14 cellular contexts compared by ENCODE assay signal in genomic region chr15:42057744-42058646, GRCh38. TPM values are rescaled to one million over a fixed set of nuclear protein-coding genes. Genes with fewer than 3 reads are reported as not detected.
DNase-seq lines count a peak whose midpoint lies in the region; ATAC-seq and TF ChIP-seq lines count a peak whose summit lies in the region.
"Had no signal": no experiment of that assay in that cellular context is flagged by ENCODE, and none has a peak within 500 bp of the region (broad histone marks: within the 10 kb centered on the region; RNA-seq: fewer than 3 reads in every experiment).

No MANE protein-coding gene starts in this region.

- peaks cover 13% of the 10 kb centered on the region; the same call in 1 of the 2 replicates for H3F3A ChIP-seq in PC-9 (ENCODE audit: insufficient read depth, low read depth)

- H4K20me1 ChIP-seq in PC-9 (ENCODE audit: insufficient read depth), result no peaks in the 10 kb centered on the region
- H4K20me1 ChIP-seq in fibroblast of lung (ENCODE audit: control insufficient read depth, extremely low read depth, insufficient read depth, low read length), result no peaks in the 10 kb centered on the region
- no peaks in the 10 kb centered on the region for H4K20me1 ChIP-seq in osteoblast (ENCODE audit: insufficient read depth, low read length)

- peak overlapping the region; percentile 77 for H3K4me2 ChIP-seq in PC-9
- H3K4me2 ChIP-seq in fibroblast of lung (ENCODE audit: extremely low read depth, insufficient read depth, low read length), result peak overlapping the region; percentile 23
- peak overlapping the region; percentile 73 for H3K4me2 ChIP-seq in osteoblast (ENCODE audit: insufficient read depth, low read length)

- no peak overlapping the region for H3K9ac ChIP-seq in fibroblast of lung (ENCODE audit: insufficient read depth, low read length)
- H3K9ac ChIP-seq: neural progenitor cell had no signal

- POLR2A ChIA-PET in CD4-positive, alpha-beta memory T cell (lab: Charles Lee; ENCODE audit: partially characterized antibody), result no interaction called here
- POLR2A ChIA-PET in PC-9 (lab: Charles Lee; ENCODE audit: unreplicated experiment), result interaction anchor here (0.7 to 1.0 kb wide), 3 partner anchors 11 to 514 kb away, joined by 3 to 4 read pairs (median 3); partner anchors contain the start of gene RPAP1

- no peaks in the 10 kb centered on the region for H3K36me3 ChIP-seq in CD4-positive, alpha-beta memory T cell (ENCODE audit: insufficient read depth, low read length)
- H3K36me3 ChIP-seq in PC-9 (ENCODE audit: low read depth), result no peaks in the 10 kb centered on the region
- H3K36me3 ChIP-seq in fibroblast of lung (ENCODE audit: control insufficient read depth, insufficient read depth, low read length), result no peaks in the 10 kb centered on the region
- no peaks in the 10 kb centered on the region for H3K36me3 ChIP-seq in osteoblast (ENCODE audit: insufficient read depth, low read length)
- H3K36me3 ChIP-seq: neural progenitor cell had no signal

- H3K79me2 ChIP-seq in PC-9 (ENCODE audit: low read depth), result no peaks in the 10 kb centered on the region
- no peaks in the 10 kb centered on the region for H3K79me2 ChIP-seq in fibroblast of lung (ENCODE audit: control insufficient read depth, insufficient read depth, low read length)
- H3K79me2 ChIP-seq in osteoblast (ENCODE audit: insufficient read depth, low read length), result no peaks in the 10 kb centered on the region

- H3K9me2 ChIP-seq in PC-9 (ENCODE audit: insufficient read depth), result no peaks in the 10 kb centered on the region

- H3K27me3 Mint-ChIP-seq in CD4-positive, alpha-beta memory T cell, result peaks cover 14 to 22% of the 10 kb centered on the region in 2 donors

- peak overlapping the region in 1 of 8 donors; percentile 46 for H3K4me3 Mint-ChIP-seq in CD4-positive, alpha-beta memory T cell

- BruUV-seq in PC-9 (replicated peaks; lab: Mats Ljungman, UMichigan), result TSS peak; percentile 95

- H2AFZ ChIP-seq in PC-9, result peak overlapping the region; percentile 80; the same call in 1 of the 2 replicates
- H2AFZ ChIP-seq in fibroblast of lung (ENCODE audit: low read length), result no peak overlapping the region
- no peak overlapping the region for H2AFZ ChIP-seq in osteoblast (ENCODE audit: low read length)

- no peak for DNase-seq in CD4-positive, alpha-beta memory T cell
- DNase-seq in PC-9, result peak; percentile 29 to 62
- no peak for DNase-seq in fibroblast of lung (ENCODE audit: low read depth in 2 of 2)
- no peak for DNase-seq in osteoblast (ENCODE audit: insufficient read length, low spot score, missing footprints)
- DNase-seq in NCI-H2171 (lab: John Stamatoyannopoulos, UW), result no peak
- DNase-seq in T-helper 9 cell, result no peak
- no peak for DNase-seq in NCI-H526 treated with DMSO at 0.1 percent for 48 hours (lab: John Stamatoyannopoulos, UW)
- DNase-seq: GF-D8 had no signal

- H3K9me3 ChIP-seq in CD4-positive, alpha-beta memory T cell (ENCODE audit: control insufficient read depth in 1 of 2, low read length in 2 of 2), result no peaks in the 10 kb centered on the region
- H3K9me3 ChIP-seq in PC-9 (ENCODE audit: insufficient read depth, low read depth) (no peaks in the 10 kb centered on the region), fibroblast of lung (ENCODE audit: control insufficient read depth, insufficient read depth, low read depth, low read length) (no peaks in the 10 kb centered on the region), osteoblast (ENCODE audit: low read depth, low read length) (no peaks in the 10 kb centered on the region)

- peak overlapping the region; percentile 28 to 91 (median 68) for H3K27ac Mint-ChIP-seq in CD4-positive, alpha-beta memory T cell
- H3K27ac Mint-ChIP-seq: activated naive CD8-positive, alpha-beta T cell treated with anti-CD3 and anti-CD28 coated beads for 36 hours; neural progenitor cell; T-helper 1 cell treated with Interleukin-12 subunit alpha and Interleukin-12 subunit beta and Interleukin-4 antibody, amounts not matched to agents 30 μg/mL and 1 μg/mL, for 36 hours had no signal

- CTCF ChIA-PET in CD4-positive, alpha-beta memory T cell (lab: Charles Lee; ENCODE audit: partially characterized antibody), result interaction anchor here (1.0 to 3.7 kb wide), 9 partner anchors 13 to 285 kb away, joined by 3 to 21 read pairs (median 4); partner anchors contain the start of gene MAPKBP1
- CTCF ChIA-PET in PC-9 (lab: Charles Lee), result interaction anchor here (0.8 to 1.4 kb wide), 4 partner anchors 11 to 68 kb away, joined by 3 to 6 read pairs (median 4); no protein-coding TSS in a partner anchor

- intact Hi-C loops in CD4-positive, alpha-beta memory T cell (cut with micrococcal nuclease), result loop anchor here (2.0 kb wide), 1 partner anchor 501 kb away; no protein-coding TSS in a partner anchor
- intact Hi-C loops in PC-9 (cut with micrococcal nuclease; ENCODE audit: unreplicated experiment), result loop anchor here (1.0 to 10.0 kb wide), 4 partner anchors 69 to 283 kb away; partner anchors contain the start of gene MAPKBP1

- no peaks in the 10 kb centered on the region for H3K27me3 ChIP-seq in CD4-positive, alpha-beta memory T cell (ENCODE audit: insufficient read depth, low read length)
- H3K27me3 ChIP-seq in PC-9 (ENCODE audit: insufficient read depth, low read depth) (no peaks in the 10 kb centered on the region), fibroblast of lung (ENCODE audit: control insufficient read depth, insufficient read depth, low read length) (peaks cover 12% of the 10 kb centered on the region), osteoblast (ENCODE audit: insufficient read depth, low read length) (peaks cover 48% of the 10 kb centered on the region)

- TF ChIP-seq CTCF in PC-9 (conservative IDR thresholded peaks at IDR 0.05) (no peak), fibroblast of lung (conservative IDR thresholded peaks at IDR 0.05 in 1 of 2, IDR thresholded peaks at IDR 0.05 in 1 of 2; ENCODE audit: low read depth in 1 of 2, low read length in 2 of 2) (no peak), osteoblast (IDR thresholded peaks at IDR 0.05; ENCODE audit: extremely low read depth, low read depth, low read length) (no peak)

- H3K4me3 ChIP-seq in CD4-positive, alpha-beta memory T cell (ENCODE audit: low read length in 2 of 2), result no peak overlapping the region
- H3K4me3 ChIP-seq in PC-9 (peak overlapping the region; percentile 58; the same call in 1 of the 2 replicates), fibroblast of lung (replicated peaks in 1 of 4; ENCODE audit: control extremely low read depth in 1 of 4, insufficient read depth in 1 of 4, low read depth in 3 of 4, low read length in 4 of 4) (no peak overlapping the region), osteoblast (ENCODE audit: insufficient read depth, low read length) (no peak overlapping the region)

- no peak overlapping the region for H3K27ac ChIP-seq in CD4-positive, alpha-beta memory T cell (ENCODE audit: low read depth, low read length)
- peak overlapping the region; percentile 86 for H3K27ac ChIP-seq in PC-9
- no peak overlapping the region for H3K27ac ChIP-seq in fibroblast of lung (ENCODE audit: insufficient read depth, low read length)
- H3K27ac ChIP-seq in osteoblast (ENCODE audit: low read depth, low read length), result no peak overlapping the region
- H3K27ac ChIP-seq: neural progenitor cell had no signal

- no peak for ATAC-seq in GM21360 (IDR thresholded peaks at IDR 0.05; ENCODE audit: unreplicated experiment)

- H3K4me1 Mint-ChIP-seq in CD4-positive, alpha-beta memory T cell, result peaks cover 2 to 26% (median 8%) of the 10 kb centered on the region in 4 donors

- H3K9me3 Mint-ChIP-seq in CD4-positive, alpha-beta memory T cell, result no peaks in the 10 kb centered on the region
- H3K9me3 Mint-ChIP-seq: activated naive CD8-positive, alpha-beta T cell treated with anti-CD3 and anti-CD28 coated beads for 36 hours; neural progenitor cell; T-helper 1 cell treated with Interleukin-12 subunit alpha and Interleukin-12 subunit beta and Interleukin-4 antibody, amounts not matched to agents 30 μg/mL and 1 μg/mL, for 36 hours had no signal

- peaks cover 13% of the 10 kb centered on the region for H3K4me1 ChIP-seq in CD4-positive, alpha-beta memory T cell (ENCODE audit: insufficient read depth, low read length)
- H3K4me1 ChIP-seq in PC-9 (replicated peaks; ENCODE audit: insufficient read depth) (peaks cover 13% of the 10 kb centered on the region), fibroblast of lung (ENCODE audit: control insufficient read depth, extremely low read depth, insufficient read depth, low read length) (peaks cover 5% of the 10 kb centered on the region), osteoblast (ENCODE audit: insufficient read depth, low read length) (peaks cover 9% of the 10 kb centered on the region)
- H3K4me1 ChIP-seq: neural progenitor cell had no signal

- H3K36me3 Mint-ChIP-seq in CD4-positive, alpha-beta memory T cell, result no peaks in the 10 kb centered on the region
- H3K36me3 Mint-ChIP-seq: activated naive CD8-positive, alpha-beta T cell treated with anti-CD3 and anti-CD28 coated beads for 36 hours; neural progenitor cell had no signal

RNA-seq across cellular contexts. Expression of gene PLA2G4D, which starts 36.4 kb away (rescaled TPM):
- total RNA-seq in CD4-positive, alpha-beta memory T cell, result not detected
- polyA plus RNA-seq in CD4-positive, alpha-beta memory T cell, result not detected
- total RNA-seq in PC-9 (2021) (0.90 and 1.4 TPM in 2 replicates), fibroblast of lung (not detected in 2 replicates), osteoblast (not detected in 2 replicates)
- not detected in 2 replicates for polyA plus RNA-seq in fibroblast of lung
- not detected in 2 replicates for polyA plus RNA-seq in fibroblast of lung (2012)
- not detected in 2 replicates for polyA minus RNA-seq in fibroblast of lung (ENCODE audit: low replicate concordance)
- total RNA-seq: activated CD8-positive, alpha-beta memory T cell treated with anti-CD3 and anti-CD28 coated beads for 36 hours; activated naive CD8-positive, alpha-beta T cell treated with anti-CD3 and anti-CD28 coated beads for 36 hours had no signal
- polyA plus RNA-seq: BJ had no signal

RNA-seq across cellular contexts. Expression of gene PLA2G4E, which starts 37.2 kb away (rescaled TPM):
- not detected for total RNA-seq in CD4-positive, alpha-beta memory T cell
- polyA plus RNA-seq in CD4-positive, alpha-beta memory T cell, result not detected
- total RNA-seq in PC-9 (2021) (not detected in 2 replicates), fibroblast of lung (not detected in 2 replicates), osteoblast (not detected in 2 replicates)
- not detected in 2 replicates for polyA plus RNA-seq in fibroblast of lung
- not detected in 2 replicates for polyA plus RNA-seq in fibroblast of lung (2012)
- polyA minus RNA-seq in fibroblast of lung (ENCODE audit: low replicate concordance), result not detected in 2 replicates
- total RNA-seq: activated CD8-positive, alpha-beta memory T cell treated with anti-CD3 and anti-CD28 coated beads for 36 hours; activated naive CD8-positive, alpha-beta T cell treated with anti-CD3 and anti-CD28 coated beads for 36 hours had no signal
- polyA plus RNA-seq: BJ had no signal

Comparison
In these comparisons a context has a peak if more than half of its experiments do, and no peak if none do; other contexts are left out.
1. DNase-seq: peak in PC-9 (2 of 2); none in CD4-positive, alpha-beta memory T cell (0 of 5), fibroblast of lung (0 of 2), osteoblast (single experiment), NCI-H2171 (single experiment), T-helper 9 cell (single experiment) and NCI-H526 treated with DMSO at 0.1 percent for 48 hours (single experiment).
2. H3K4me2 ChIP-seq: peak in every context shown above with its lines; median percentile 77 in PC-9; 73 in osteoblast; 23 in fibroblast of lung.